Comparison of ENCODE assay signal across 1 cellular context in genomic region chr4:100299019-100299418, GRCh38.
TF ChIP-seq lines count a peak whose summit lies in the region.

No MANE protein-coding gene starts in this region.

TF ChIP-seq in GM23338, 12 proteins besides CTCF, POLR2A, EP300 and RAD21 (continued from another document):
- TF ChIP-seq ETS1 (IDR thresholded peaks at IDR 0.05) (no peak), JUNB (IDR thresholded peaks at IDR 0.05; ENCODE audit: unreplicated experiment) (no peak), CREB1 (CRISPR knock-in tag; IDR thresholded peaks at IDR 0.05; ENCODE audit: low read depth) (no peak), POLR2AphosphoS5 (IDR thresholded peaks at IDR 0.05; ENCODE audit: low read depth) (no peak), STAT1 (IDR thresholded peaks at IDR 0.05; ENCODE audit: unreplicated experiment) (no peak), ZNF331 (CRISPR knock-in tag; IDR thresholded peaks at IDR 0.05; ENCODE audit: low read depth) (no peak), ZNF114 (CRISPR knock-in tag; IDR thresholded peaks at IDR 0.05) (no peak), NANOG (IDR thresholded peaks at IDR 0.05; ENCODE audit: borderline replicate concordance) (no peak), EZH2phosphoT487 (IDR thresholded peaks at IDR 0.05; ENCODE audit: unreplicated experiment) (no peak), REST (IDR thresholded peaks at IDR 0.05; ENCODE audit: unreplicated experiment) (no peak)
